ENCODE assay signal across 8 cellular contexts in the genomic region with DNA sequence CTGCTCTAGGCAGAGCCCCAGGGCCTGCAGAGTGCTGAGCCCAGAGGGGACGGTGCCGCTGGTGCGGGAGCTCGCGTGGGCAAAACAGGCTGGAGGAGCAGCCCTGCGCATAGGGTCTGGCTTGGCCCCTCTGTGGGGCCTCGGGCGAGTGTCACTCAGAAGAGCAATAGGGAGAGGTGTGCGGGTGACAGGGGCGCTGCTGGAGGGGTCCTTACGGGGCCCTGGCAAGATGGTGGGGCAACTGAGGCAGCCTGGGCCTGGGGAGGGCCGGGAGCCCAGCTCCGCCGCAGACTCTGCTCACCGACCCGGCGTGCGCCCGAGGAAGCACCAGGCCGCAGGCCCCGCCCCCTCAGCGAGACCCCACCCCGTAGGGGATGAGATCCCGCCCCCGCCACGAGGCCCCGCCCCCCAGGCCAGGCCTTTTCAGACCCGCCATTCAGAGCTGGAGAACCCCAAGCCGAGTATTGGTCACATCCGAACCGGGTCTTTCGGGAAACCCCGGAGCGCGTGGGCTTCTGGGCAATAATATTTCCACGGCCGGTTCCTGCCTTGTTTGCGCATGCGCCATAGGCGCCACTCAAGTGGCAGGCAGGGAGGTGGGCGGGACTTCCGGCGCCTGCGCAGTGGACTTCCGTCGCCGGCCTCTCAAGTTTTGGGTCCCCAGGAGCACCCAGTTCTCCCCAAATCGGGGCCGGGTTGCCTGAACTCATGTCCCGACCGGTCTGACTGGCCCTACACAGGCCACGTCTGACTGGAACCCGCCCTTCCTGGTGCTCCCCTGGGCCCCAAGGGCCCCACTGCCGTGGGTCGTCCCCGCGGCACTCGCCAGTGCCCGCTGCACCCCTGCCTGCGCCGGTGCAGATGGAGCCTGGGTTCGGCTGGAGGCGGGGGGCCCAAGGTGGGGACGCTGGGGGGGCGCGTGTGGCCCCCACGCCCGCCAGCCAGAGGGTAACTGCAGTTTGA. TPM values are rescaled to one million over a fixed set of nuclear protein-coding genes. Genes with fewer than 3 reads are reported as not detected.
DNase-seq lines count a peak whose midpoint lies in the region; ATAC-seq and TF ChIP-seq lines count a peak whose summit lies in the region.

No MANE protein-coding gene starts in this region.

- no peaks in the 10 kb centered on the region for H3K27me3 ChIP-seq in IMR-90 (ENCODE audit: control insufficient read depth, insufficient read depth, low read length)

- H3K9ac ChIP-seq in IMR-90 (ENCODE audit: low read depth, low read length): peak overlapping the region; percentile 97

- H3K4me1 ChIP-seq in IMR-90 (ENCODE audit: control insufficient read depth, insufficient read depth, low read length) (peaks cover 19% of the 10 kb centered on the region), OCI-LY7 (ENCODE audit: insufficient read depth, low read length, poor library complexity, severe bottlenecking) (peaks cover 26% of the 10 kb centered on the region), mucosa of descending colon (ENCODE audit: low read depth) (peaks cover 39% of the 10 kb centered on the region)

- intact Hi-C loops in IMR-90 (cut with micrococcal nuclease): no loop called here
- intact Hi-C loops in OCI-LY7 (cut with micrococcal nuclease; ENCODE audit: unreplicated experiment): loop anchor here (1.0 to 2.0 kb wide), 5 partner anchors 23 to 177 kb away; a partner anchor contains a TSS
- intact Hi-C loops in mucosa of descending colon (cut with DNase I, micrococcal nuclease): no loop called here

- peak overlapping the region; percentile 95 for H4K8ac ChIP-seq in IMR-90 (ENCODE audit: low read depth in 2 of 2, low read length in 2 of 2)

- H2BK5ac ChIP-seq in IMR-90 (ENCODE audit: low read depth, low read length, poor library complexity, severe bottlenecking): peak overlapping the region; percentile 79

- H3K9me1 ChIP-seq in IMR-90 (ENCODE audit: insufficient read depth, low read length): peaks cover 3% of the 10 kb centered on the region; the same call in 1 of the 2 replicates

- POLR2A ChIA-PET in IMR-90 (lab: Charles Lee; ENCODE audit: unreplicated experiment) (interaction anchor here (1.1 kb wide), 1 partner anchor 15 kb away, joined by 6 read pairs; no protein-coding TSS in a partner anchor), OCI-LY7 (lab: Charles Lee) (interaction anchor here (0.6 to 1.6 kb wide), 9 partner anchors 16 to 220 kb away, joined by 3 to 5 read pairs (median 3); a partner anchor contains a TSS)

- H3K36me3 ChIP-seq in IMR-90 (ENCODE audit: control insufficient read depth, insufficient read depth, low read length) (no peaks in the 10 kb centered on the region), OCI-LY7 (ENCODE audit: insufficient read depth, low read length) (peaks cover 8% of the 10 kb centered on the region; the same call in 1 of the 2 replicates), mucosa of descending colon (ENCODE audit: low read depth) (no peaks in the 10 kb centered on the region)

- in situ Hi-C loops in IMR-90 (cut with MboI; ENCODE audit: low sequenced_read_pairs): no loop called here

- H3K9me2 ChIP-seq in OCI-LY7 (ENCODE audit: insufficient read depth, low read length): no peaks in the 10 kb centered on the region

- peaks cover 0 to 4% of the 10 kb centered on the region in 2 experiments; a peak in 1 of 4 replicates for H3K79me1 ChIP-seq in IMR-90 (ENCODE audit: low read depth in 1 of 2, low read length in 2 of 2)

- DNase-seq in DMS114 treated with DMSO at 0.1 percent for 48 hours (lab: John Stamatoyannopoulos, UW; ENCODE audit: unreplicated experiment) (peak; percentile 84), IMR-90 (peak; percentile 97), OCI-LY7 (ENCODE audit: low spot score) (peak; percentile 100), activated T-cell treated with anti-CD3 and anti-CD28 coated beads for 4 hours (peak; percentile 99), epithelial cell of prostate (ENCODE audit: low read depth, low spot score) (peak; percentile 79), mucosa of descending colon (peak; percentile 97 to 98 (median 97))
- peak; percentile 94 to 98 for DNase-seq in stimulated activated CD8-positive, alpha-beta memory T cell treated with anti-CD3 and anti-CD28 coated beads, Interleukin-4, amount 100 ng/mL, for 1 hour (ENCODE audit: low read depth in 2 of 2, low spot score in 1 of 2)

- H3K9me3 ChIP-seq in IMR-90 (ENCODE audit: control insufficient read depth, insufficient read depth, low read length) (no peaks in the 10 kb centered on the region), OCI-LY7 (ENCODE audit: low read length) (no peaks in the 10 kb centered on the region), mucosa of descending colon (no peaks in the 10 kb centered on the region)

- H2AFZ ChIP-seq in IMR-90 (replicated peaks; ENCODE audit: low read length, poor library complexity): peak overlapping the region; percentile 93
- H2AFZ ChIP-seq in OCI-LY7 (ENCODE audit: low read length): peak overlapping the region; percentile 53

- TF ChIP-seq CTCF in IMR-90 (conservative IDR thresholded peaks at IDR 0.05; ENCODE audit: low read depth, low read length) (no peak), OCI-LY7 (conservative IDR thresholded peaks at IDR 0.05; ENCODE audit: low read length) (no peak), mucosa of descending colon (IDR thresholded peaks at IDR 0.05) (no peak)

- ATAC-seq in GM21529 (IDR thresholded peaks at IDR 0.05; ENCODE audit: unreplicated experiment) (peak; percentile 76), IMR-90 (ENCODE audit: low read depth) (peak; percentile 93), mucosa of descending colon (peak; percentile 85)

- TF ChIP-seq RAD21 in IMR-90 (IDR thresholded peaks at IDR 0.05; ENCODE audit: low read length): no peak

- CTCF ChIA-PET in IMR-90 (lab: Yijun Ruan, JAX) (interaction anchor here (0.8 kb wide), 1 partner anchor 177 kb away, joined by 4 read pairs; a partner anchor contains a TSS), OCI-LY7 (lab: Charles Lee; ENCODE audit: unreplicated experiment) (interaction anchor here (0.6 kb wide), 2 partner anchors 28 to 447 kb away, joined by 5 to 7 read pairs; no protein-coding TSS in a partner anchor)

- H4K20me1 ChIP-seq in IMR-90 (ENCODE audit: insufficient read depth, low read length) (no peaks in the 10 kb centered on the region), OCI-LY7 (ENCODE audit: insufficient read depth, low read length) (no peaks in the 10 kb centered on the region)

- peak overlapping the region; percentile 88 for H3K4ac ChIP-seq in IMR-90 (ENCODE audit: low read depth, low read length)

- no peak for TF ChIP-seq POLR2A in IMR-90 (IDR thresholded peaks at IDR 0.05; ENCODE audit: low read depth, low read length)

- peak overlapping the region; percentile 96 for H3K27ac ChIP-seq in IMR-90 (ENCODE audit: insufficient read depth, low read length)
- H3K27ac ChIP-seq in OCI-LY7 (ENCODE audit: low read depth, low read length, poor library complexity, severe bottlenecking): peak overlapping the region; percentile 65
- H3K27ac ChIP-seq in epithelial cell of prostate: peak overlapping the region; percentile 94

- H3K23ac ChIP-seq in IMR-90 (ENCODE audit: low read depth, low read length): peak overlapping the region; percentile 58; the same call in 1 of the 2 replicates

- H3K18ac ChIP-seq in IMR-90 (ENCODE audit: low read depth, low read length): no peak overlapping the region; the same call in 1 of the 2 replicates

- H3K14ac ChIP-seq in IMR-90 (replicated peaks; ENCODE audit: low read depth, low read length): peak overlapping the region; percentile 90

- BruUV-seq in IMR-90 (replicated peaks; lab: Mats Ljungman, UMichigan) (no TSS peak), OCI-LY7 (replicated peaks; lab: Mats Ljungman, UMichigan) (no TSS peak)

- WGBS in IMR-90 (ENCODE audit: extremely low coverage in 2 of 2, insufficient read length in 1 of 2), 2 experiments: 1% methylated on average over 40 of the region's 68 CpGs; no CpG with 5 or more reads in 1 of the 2 experiments

- no peak overlapping the region for H2BK120ac ChIP-seq in IMR-90 (ENCODE audit: low read depth, low read length)

- dilution Hi-C loops in IMR-90 (cut with HindIII; ENCODE audit: low sequenced_read_pairs, unreplicated experiment): no loop called here

- H2AK9ac ChIP-seq in IMR-90 (replicated peaks; ENCODE audit: low read depth, low read length, poor library complexity): peak overlapping the region; percentile 86

- H3K79me2 ChIP-seq in OCI-LY7 (ENCODE audit: insufficient read depth, low read depth, low read length): no peaks in the 10 kb centered on the region

- H2BK15ac ChIP-seq in IMR-90 (ENCODE audit: low read depth, low read length): no peak overlapping the region

- H4K5ac ChIP-seq in IMR-90 (ENCODE audit: low read depth, low read length): peak overlapping the region; percentile 89

- H2AK5ac ChIP-seq in IMR-90 (ENCODE audit: low read depth, low read length): peak overlapping the region; percentile 96

- H2BK20ac ChIP-seq in IMR-90 (ENCODE audit: low read depth, low read length): no peak overlapping the region

- H4K91ac ChIP-seq in IMR-90 (ENCODE audit: insufficient read depth, low read depth, low read length): peak overlapping the region; percentile 64; the same call in 1 of the 2 replicates

- peak overlapping the region; percentile 62; the same call in 1 of the 2 replicates for H3K56ac ChIP-seq in IMR-90 (ENCODE audit: extremely low read depth, insufficient read depth, low read length)

- peak overlapping the region; percentile 88 for H3K4me2 ChIP-seq in IMR-90 (ENCODE audit: low read depth, low read length)
- H3K4me2 ChIP-seq in OCI-LY7 (ENCODE audit: low read length): peak overlapping the region; percentile 98

- H3K4me3 ChIP-seq in IMR-90 (ENCODE audit: insufficient read depth, low read depth, low read length): peak overlapping the region; percentile 89
- H3K4me3 ChIP-seq in OCI-LY7 (ENCODE audit: low read depth, low read length, poor library complexity, severe bottlenecking): peak overlapping the region; percentile 91
- H3K4me3 ChIP-seq in mucosa of descending colon: peak overlapping the region; percentile 42

RNA-seq across cellular contexts. Expression of a gene that starts 1.3 kb away (rescaled TPM):
- total RNA-seq in IMR-90 (2012; rRNA removed) (not detected in 2 replicates), OCI-LY7 (2022) (4.4 and 5.5 TPM in 2 replicates), mucosa of descending colon (1 to 10 TPM; 5.3 to 7.1 (median 5.8) TPM)
- polyA plus RNA-seq in IMR-90 (2012; rRNA removed): 1.2 and 1.6 TPM in 2 replicates
- polyA plus RNA-seq in IMR-90 (2012; cell fraction: cytosol; rRNA removed): 1.3 and 3.7 TPM in 2 replicates
- polyA plus RNA-seq in IMR-90 (2012; cell fraction: nucleus; rRNA removed; ENCODE audit: low replicate concordance): 3.4 and 10.0 TPM in 2 replicates
- 0.47 and 0.82 TPM in 2 replicates for total RNA-seq in OCI-LY7 (2014; rRNA removed; shearing (Covaris generic))

RNA-seq across cellular contexts. Expression of a gene that starts 1.6 kb away (rescaled TPM):
- total RNA-seq in IMR-90 (2012; rRNA removed) (0.18 TPM in 1 of 2 replicates, not detected in the other), OCI-LY7 (2022) (2.9 and 3.7 TPM in 2 replicates), mucosa of descending colon (not detected)
- polyA plus RNA-seq in IMR-90 (2012; rRNA removed): 0.84 and 0.93 TPM in 2 replicates
- 1.1 and 1.6 TPM in 2 replicates for polyA plus RNA-seq in IMR-90 (2012; cell fraction: cytosol; rRNA removed)
- 1.1 and 2.5 TPM in 2 replicates for polyA plus RNA-seq in IMR-90 (2012; cell fraction: nucleus; rRNA removed; ENCODE audit: low replicate concordance)
- total RNA-seq in OCI-LY7 (2014; rRNA removed; shearing (Covaris generic)): 1.1 and 1.7 TPM in 2 replicates

RNA-seq across cellular contexts. Expression of a gene that starts 3.9 kb away (rescaled TPM):
- total RNA-seq in IMR-90 (2012; rRNA removed) (not detected in 2 replicates), OCI-LY7 (2022) (0.30 TPM in 1 of 2 replicates, not detected in the other), mucosa of descending colon (not detected)
- not detected in 2 replicates for polyA plus RNA-seq in IMR-90 (2012; rRNA removed)
- not detected in 2 replicates for polyA plus RNA-seq in IMR-90 (2012; cell fraction: cytosol; rRNA removed)
- 0.12 TPM in 1 of 2 replicates, not detected in the other for polyA plus RNA-seq in IMR-90 (2012; cell fraction: nucleus; rRNA removed; ENCODE audit: low replicate concordance)
- 0.13 TPM in 1 of 2 replicates, not detected in the other for total RNA-seq in OCI-LY7 (2014; rRNA removed; shearing (Covaris generic))

RNA-seq across cellular contexts. Expression of a gene that starts 7.3 kb away (rescaled TPM):
- total RNA-seq in IMR-90 (2012; rRNA removed) (not detected in 2 replicates), OCI-LY7 (2022) (not detected in 2 replicates), mucosa of descending colon (not detected)
- polyA plus RNA-seq in IMR-90 (2012; rRNA removed): not detected in 2 replicates
- not detected in 2 replicates for polyA plus RNA-seq in IMR-90 (2012; cell fraction: cytosol; rRNA removed)
- polyA plus RNA-seq in IMR-90 (2012; cell fraction: nucleus; rRNA removed; ENCODE audit: low replicate concordance): 0.09 TPM in 1 of 2 replicates, not detected in the other
- total RNA-seq in OCI-LY7 (2014; rRNA removed; shearing (Covaris generic)): 0.15 TPM in 1 of 2 replicates, not detected in the other

RNA-seq across cellular contexts. Expression of a gene that starts 17.7 kb away (rescaled TPM):
- total RNA-seq in IMR-90 (2012; rRNA removed) (236 and 237 TPM in 2 replicates), OCI-LY7 (2022) (402 and 443 TPM in 2 replicates), mucosa of descending colon (100 to 1,000 TPM; 286 to 379 (median 332) TPM)
- polyA plus RNA-seq in IMR-90 (2012; rRNA removed): 529 and 613 TPM in 2 replicates
- polyA plus RNA-seq in IMR-90 (2012; cell fraction: cytosol; rRNA removed): 396 and 719 TPM in 2 replicates
- 295 and 529 TPM in 2 replicates for polyA plus RNA-seq in IMR-90 (2012; cell fraction: nucleus; rRNA removed; ENCODE audit: low replicate concordance)
- 376 and 417 TPM in 2 replicates for total RNA-seq in OCI-LY7 (2014; rRNA removed; shearing (Covaris generic))

Comparison
In these comparisons a context has a peak if more than half of its experiments do, and no peak if none do; other contexts are left out.
1. Peak in every context shown above with its lines: DNase-seq, ATAC-seq, H3K4me3 ChIP-seq and H3K27ac ChIP-seq.